ENCODE assay signal across 17 cellular contexts in the genomic region with DNA sequence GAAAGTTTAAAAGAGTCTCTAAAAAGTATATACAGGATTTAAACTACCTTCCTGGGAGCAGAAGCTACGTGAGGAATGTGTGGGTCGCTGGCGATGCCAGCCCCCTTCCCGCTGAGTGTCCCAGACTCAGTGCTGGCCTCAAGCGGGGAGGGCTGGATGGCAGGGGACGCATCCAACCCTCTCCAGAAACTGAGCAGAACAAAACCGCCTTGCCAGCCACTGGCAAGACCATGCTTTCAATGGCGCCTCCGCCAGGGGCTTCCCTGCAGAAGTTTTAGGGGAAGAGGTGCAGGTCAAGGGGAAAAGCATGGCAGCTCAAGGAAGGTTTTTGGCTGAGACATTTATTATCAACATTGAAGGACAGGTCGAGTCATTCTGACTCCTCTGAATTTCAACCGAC. TPM values are rescaled to one million over a fixed set of nuclear protein-coding genes. Genes with fewer than 3 reads are reported as not detected.
DNase-seq lines count a peak whose midpoint lies in the region; ATAC-seq and TF ChIP-seq lines count a peak whose summit lies in the region.
"Had no signal": no experiment of that assay in that cellular context is flagged by ENCODE, and none has a peak within 500 bp of the region (broad histone marks: within the 10 kb centered on the region; RNA-seq: fewer than 3 reads in every experiment).

No MANE protein-coding gene starts in this region.

- H2BK15ac ChIP-seq in neuronal stem cell (ENCODE audit: low read length): no peak overlapping the region

- no peak overlapping the region for H3K14ac ChIP-seq in neuronal stem cell (ENCODE audit: low read length)

- H3K27me3 Mint-ChIP-seq in GM23338 (ENCODE audit: insufficient read depth, low read depth, poor library complexity) (peaks cover 8% of the 10 kb centered on the region), endothelial cell (ENCODE audit: unreplicated experiment) (peaks cover 9% of the 10 kb centered on the region)
- H3K27me3 Mint-ChIP-seq in activated T-helper 2 cell treated with anti-CD3 and anti-CD28 coated beads, Interferon-gamma antibody, Interleukin-2, Interleukin-4, amounts not matched to agents 10 μg/mL and 5 μg/mL and 100 μg/mL, durations not matched to agents 14 hours and 24 hours and 36 hours (ENCODE audit: low read depth): no peaks in the 10 kb centered on the region

- no peak overlapping the region for H4K8ac ChIP-seq in neuronal stem cell (ENCODE audit: low read depth, low read length)

- H3K9me2 ChIP-seq in GM23338 (ENCODE audit: insufficient read depth) (no peaks in the 10 kb centered on the region), OCI-LY7 (ENCODE audit: insufficient read depth, low read length) (no peaks in the 10 kb centered on the region)

- peak overlapping the region; percentile 16; the same call in 1 of the 2 replicates for H3K27ac Mint-ChIP-seq in GM23338
- H3K27ac Mint-ChIP-seq in endothelial cell (ENCODE audit: unreplicated experiment): peak overlapping the region; percentile 18
- H3K27ac Mint-ChIP-seq in activated T-helper 2 cell treated with anti-CD3 and anti-CD28 coated beads, Interferon-gamma antibody, Interleukin-2, Interleukin-4, amounts not matched to agents 10 μg/mL and 5 μg/mL and 100 μg/mL, durations not matched to agents 14 hours and 24 hours and 36 hours: no peak overlapping the region

- H3K79me2 ChIP-seq in GM23338 (replicated peaks; ENCODE audit: insufficient read depth) (no peaks in the 10 kb centered on the region), OCI-LY7 (ENCODE audit: insufficient read depth, low read depth, low read length) (no peaks in the 10 kb centered on the region)

- H3K23ac ChIP-seq in neuronal stem cell (ENCODE audit: low read depth, low read length, poor library complexity): no peak overlapping the region

- no CpG with 5 or more reads among the region's 11 CpGs for WGBS in neuronal stem cell (ENCODE audit: extremely low coverage in 2 of 2, insufficient read length in 2 of 2, insufficient replicate concordance in 1 of 2), 2 donors

- H3K9me3 Mint-ChIP-seq in GM23338 (no peaks in the 10 kb centered on the region), endothelial cell (ENCODE audit: unreplicated experiment) (no peaks in the 10 kb centered on the region)
- no peaks in the 10 kb centered on the region for H3K9me3 Mint-ChIP-seq in activated T-helper 2 cell treated with anti-CD3 and anti-CD28 coated beads, Interferon-gamma antibody, Interleukin-2, Interleukin-4, amounts not matched to agents 10 μg/mL and 5 μg/mL and 100 μg/mL, durations not matched to agents 14 hours and 24 hours and 36 hours
- H3K9me3 Mint-ChIP-seq: CD8-positive, alpha-beta memory T cell had no signal

- CTCF ChIA-PET in OCI-LY7 (lab: Charles Lee; ENCODE audit: unreplicated experiment): no interaction called here

- H3K4me1 ChIP-seq in GM23338 (ENCODE audit: insufficient read depth): no peaks in the 10 kb centered on the region
- H3K4me1 ChIP-seq in OCI-LY7 (ENCODE audit: insufficient read depth, low read length, poor library complexity, severe bottlenecking): peaks cover 11% of the 10 kb centered on the region
- no peaks in the 10 kb centered on the region for H3K4me1 ChIP-seq in neuronal stem cell (ENCODE audit: control insufficient read depth in 2 of 2, insufficient read depth in 1 of 2, low read depth in 1 of 2, low read length in 2 of 2)
- H3K4me1 ChIP-seq: Peyer's patch had no signal

- POLR2A ChIA-PET in OCI-LY7 (lab: Charles Lee): no interaction called here

- no peak for ATAC-seq in GM23338
- ATAC-seq in HG03280 (IDR thresholded peaks at IDR 0.05; ENCODE audit: unreplicated experiment): no peak
- ATAC-seq: SK-N-SH treated with all-trans-retinoic acid at 6 μM for 48 hours had no signal

- H2BK12ac ChIP-seq in neuronal stem cell (ENCODE audit: low read length): no peak overlapping the region

- H4K20me1 ChIP-seq in GM23338 (replicated peaks; ENCODE audit: insufficient read depth) (no peaks in the 10 kb centered on the region; the same call in 1 of the 2 replicates), OCI-LY7 (ENCODE audit: insufficient read depth, low read length) (no peaks in the 10 kb centered on the region)

- peaks cover 15% of the 10 kb centered on the region; the same call in 1 of the 2 replicates for H3F3A ChIP-seq in GM23338 (replicated peaks; ENCODE audit: low read depth)

- TSS peak; percentile 78 for BruUV-seq in OCI-LY7 (replicated peaks; lab: Mats Ljungman, UMichigan)

- H3K27ac ChIP-seq in GM23338 (ENCODE audit: low read depth): peak overlapping the region; percentile 14; the same call in 1 of the 2 replicates
- no peak overlapping the region for H3K27ac ChIP-seq in OCI-LY7 (ENCODE audit: low read depth, low read length, poor library complexity, severe bottlenecking)
- no peak overlapping the region for H3K27ac ChIP-seq in neuronal stem cell (replicated peaks; ENCODE audit: low read length)
- H3K27ac ChIP-seq: BLaER1 treated with 17β-estradiol and CSF1 and Interleukin-3, amounts not matched to agents 10 nM and 100 nM; GM23248; Peyer's patch had no signal

- H2AFZ ChIP-seq in GM23338 (no peak overlapping the region), OCI-LY7 (ENCODE audit: low read length) (no peak overlapping the region), neuronal stem cell (ENCODE audit: low read length) (no peak overlapping the region)
- H2AFZ ChIP-seq: GM23248 had no signal

- no peak overlapping the region for H2BK5ac ChIP-seq in neuronal stem cell (ENCODE audit: low read length)

- intact Hi-C loops in OCI-LY7 (cut with micrococcal nuclease; ENCODE audit: unreplicated experiment): no loop called here
- intact Hi-C loops in activated T-helper 2 cell treated with anti-CD3 and anti-CD28 coated beads, Interferon-gamma antibody, Interleukin-2, Interleukin-4, amounts not matched to agents 10 μg/mL and 5 μg/mL and 100 μg/mL, durations not matched to agents 14 hours and 24 hours and 36 hours (cut with micrococcal nuclease): no loop called here

- H3K36me3 Mint-ChIP-seq in GM23338 (ENCODE audit: low read depth) (peaks cover 31% of the 10 kb centered on the region), endothelial cell (ENCODE audit: low read depth, unreplicated experiment) (peaks cover 12% of the 10 kb centered on the region)
- peaks cover 12% of the 10 kb centered on the region for H3K36me3 Mint-ChIP-seq in activated T-helper 2 cell treated with anti-CD3 and anti-CD28 coated beads, Interferon-gamma antibody, Interleukin-2, Interleukin-4, amounts not matched to agents 10 μg/mL and 5 μg/mL and 100 μg/mL, durations not matched to agents 14 hours and 24 hours and 36 hours (ENCODE audit: low read depth)

- H3K9ac ChIP-seq in neuronal stem cell (ENCODE audit: low read depth, low read length, poor library complexity): peak overlapping the region; percentile 24
- H3K9ac ChIP-seq: GM23248 had no signal

- H3K79me1 ChIP-seq in neuronal stem cell (ENCODE audit: low read depth, low read length): peaks cover 9% of the 10 kb centered on the region

- H3K4me1 Mint-ChIP-seq in GM23338 (peaks cover 10% of the 10 kb centered on the region), endothelial cell (ENCODE audit: unreplicated experiment) (peaks cover 4% of the 10 kb centered on the region)
- H3K4me1 Mint-ChIP-seq in activated T-helper 2 cell treated with anti-CD3 and anti-CD28 coated beads, Interferon-gamma antibody, Interleukin-2, Interleukin-4, amounts not matched to agents 10 μg/mL and 5 μg/mL and 100 μg/mL, durations not matched to agents 14 hours and 24 hours and 36 hours (ENCODE audit: low read depth): peaks cover 3% of the 10 kb centered on the region

- no peak overlapping the region for H4K91ac ChIP-seq in neuronal stem cell (ENCODE audit: low read depth, low read length, poor library complexity)

- H3K4me3 ChIP-seq in GM23338 (no peak overlapping the region), OCI-LY7 (ENCODE audit: low read depth, low read length, poor library complexity, severe bottlenecking) (no peak overlapping the region), neuronal stem cell (ENCODE audit: low read length in 2 of 2) (no peak overlapping the region)
- H3K4me3 ChIP-seq: BLaER1 treated with 17β-estradiol and CSF1 and Interleukin-3, amounts not matched to agents 10 nM and 100 nM; GM23248; Peyer's patch had no signal

- peaks cover 4% of the 10 kb centered on the region; the same call in 1 of the 2 replicates for H3K36me3 ChIP-seq in GM23338 (ENCODE audit: insufficient read depth)
- H3K36me3 ChIP-seq in OCI-LY7 (ENCODE audit: insufficient read depth, low read length): peaks cover 52% of the 10 kb centered on the region
- H3K36me3 ChIP-seq in neuronal stem cell (replicated peaks in 1 of 2; ENCODE audit: control insufficient read depth in 2 of 2, insufficient read depth in 2 of 2, low read length in 2 of 2): peaks cover 25 to 43% of the 10 kb centered on the region in 2 donors

- DNase-seq in GM23338 (ENCODE audit: low spot score) (no peak), OCI-LY7 (ENCODE audit: low spot score) (no peak), endothelial cell (ENCODE audit: low spot score) (no peak), neuronal stem cell (ENCODE audit: low spot score) (no peak), NCI-H524 (lab: John Stamatoyannopoulos, UW) (no peak)
- no peak for DNase-seq in activated T-helper 2 cell treated with anti-CD3 and anti-CD28 coated beads, Interferon-gamma antibody, Interleukin-2, Interleukin-4, amounts not matched to agents 10 μg/mL and 5 μg/mL and 100 μg/mL, durations not matched to agents 14 hours and 24 hours and 36 hours (ENCODE audit: low spot score)
- DNase-seq: CD8-positive, alpha-beta memory T cell; DMS79 treated with DMSO at 0.1 percent for 48 hours; GM23248; NCI-H1436; NCI-H2029 treated with DMSO at 0.1 percent for 48 hours; NCI-H82; Peyer's patch; SHP77 had no signal

- TF ChIP-seq CTCF in GM23338 (conservative IDR thresholded peaks at IDR 0.05; ENCODE audit: low read depth in 2 of 2): no peak
- no peak for TF ChIP-seq CTCF in OCI-LY7 (conservative IDR thresholded peaks at IDR 0.05; ENCODE audit: low read length)
- no peak for TF ChIP-seq CTCF in endothelial cell (IDR thresholded peaks at IDR 0.05; ENCODE audit: unreplicated experiment)

- no peak overlapping the region for H3K18ac ChIP-seq in neuronal stem cell (ENCODE audit: low read length)

- no peak overlapping the region for H3K4me2 ChIP-seq in GM23338
- no peak overlapping the region for H3K4me2 ChIP-seq in OCI-LY7 (ENCODE audit: low read length)
- H3K4me2 ChIP-seq in neuronal stem cell (ENCODE audit: insufficient read depth, low read length, poor library complexity, severe bottlenecking): no peak overlapping the region
- H3K4me2 ChIP-seq: BLaER1 treated with 17β-estradiol and CSF1 and Interleukin-3, amounts not matched to agents 10 nM and 100 nM had no signal

- H3K27me3 ChIP-seq in GM23338 (ENCODE audit: insufficient read depth): no peaks in the 10 kb centered on the region
- H3K27me3 ChIP-seq in neuronal stem cell (ENCODE audit: control insufficient read depth in 3 of 3, insufficient read depth in 3 of 3, low read depth in 1 of 3, low read length in 3 of 3): no peaks in the 10 kb centered on the region
- H3K27me3 ChIP-seq: BLaER1 treated with 17β-estradiol and CSF1 and Interleukin-3, amounts not matched to agents 10 nM and 100 nM; Peyer's patch had no signal

- no peak overlapping the region; the same call in 2 of the 3 replicates for H3K4me3 Mint-ChIP-seq in GM23338
- peak overlapping the region; percentile 25 for H3K4me3 Mint-ChIP-seq in endothelial cell (ENCODE audit: unreplicated experiment)
- no peak overlapping the region for H3K4me3 Mint-ChIP-seq in activated T-helper 2 cell treated with anti-CD3 and anti-CD28 coated beads, Interferon-gamma antibody, Interleukin-2, Interleukin-4, amounts not matched to agents 10 μg/mL and 5 μg/mL and 100 μg/mL, durations not matched to agents 14 hours and 24 hours and 36 hours (ENCODE audit: low read depth)
- H3K4me3 Mint-ChIP-seq: CD8-positive, alpha-beta memory T cell had no signal

- H3K9me3 ChIP-seq in OCI-LY7 (ENCODE audit: low read length) (no peaks in the 10 kb centered on the region), neuronal stem cell (replicated peaks in 1 of 2; ENCODE audit: control insufficient read depth in 2 of 2, insufficient read depth in 1 of 2, low read depth in 1 of 2, low read length in 2 of 2) (peaks cover 0 to 1% of the 10 kb centered on the region in 2 donors)
- H3K9me3 ChIP-seq: BLaER1 treated with 17β-estradiol and CSF1 and Interleukin-3, amounts not matched to agents 10 nM and 100 nM; Peyer's patch had no signal

- no peak overlapping the region for H2BK120ac ChIP-seq in neuronal stem cell (ENCODE audit: low read depth, low read length)

- H2AK5ac ChIP-seq in neuronal stem cell (ENCODE audit: low read depth, low read length): no peak overlapping the region

- H3K4ac ChIP-seq in neuronal stem cell (ENCODE audit: low read length): no peak overlapping the region

RNA-seq across cellular contexts. Expression of gene NADK, which starts 26.1 kb away (rescaled TPM):
- total RNA-seq in GM23338 (2014; rRNA removed; shearing (Covaris generic)): 62.8 and 73.2 TPM in 2 replicates
- polyA plus RNA-seq in GM23338 (2016; fragmentation: Nextera tagmentation; extraction: Ambion mirVana): 45.3 and 47.2 TPM in 2 replicates
- total RNA-seq in OCI-LY7 (2014; rRNA removed; shearing (Covaris generic)): 144 and 156 TPM in 2 replicates
- total RNA-seq in OCI-LY7 (2022) (173 and 184 TPM in 2 replicates), endothelial cell (ENCODE audit: unreplicated experiment) (85.4 TPM)
- 45.5 TPM for polyA plus RNA-seq in neuronal stem cell (2013, experiment 1 of 2)
- 43.7 TPM for polyA plus RNA-seq in neuronal stem cell (2013, experiment 2 of 2)
- 81.8 and 84.5 TPM in 2 replicates for total RNA-seq in activated T-helper 2 cell treated with anti-CD3 and anti-CD28 coated beads, Interferon-gamma antibody, Interleukin-2, Interleukin-4, amounts not matched to agents 10 μg/mL and 5 μg/mL and 100 μg/mL, durations not matched to agents 14 hours and 24 hours and 36 hours

RNA-seq across cellular contexts. Expression of gene CDK11A, which starts 28.0 kb away (rescaled TPM):
- total RNA-seq in GM23338 (2014; rRNA removed; shearing (Covaris generic)): 19.6 and 22.8 TPM in 2 replicates
- 72.6 and 76.1 TPM in 2 replicates for polyA plus RNA-seq in GM23338 (2016; fragmentation: Nextera tagmentation; extraction: Ambion mirVana)
- 50.9 and 66.1 TPM in 2 replicates for total RNA-seq in OCI-LY7 (2014; rRNA removed; shearing (Covaris generic))
- total RNA-seq in OCI-LY7 (2022) (90.5 and 92.1 TPM in 2 replicates), endothelial cell (ENCODE audit: unreplicated experiment) (109 TPM)
- 23.9 TPM for polyA plus RNA-seq in neuronal stem cell (2013, experiment 1 of 2)
- 23.6 TPM for polyA plus RNA-seq in neuronal stem cell (2013, experiment 2 of 2)
- total RNA-seq in activated T-helper 2 cell treated with anti-CD3 and anti-CD28 coated beads, Interferon-gamma antibody, Interleukin-2, Interleukin-4, amounts not matched to agents 10 μg/mL and 5 μg/mL and 100 μg/mL, durations not matched to agents 14 hours and 24 hours and 36 hours: 58.5 and 63.1 TPM in 2 replicates

RNA-seq across cellular contexts. Expression of gene SLC35E2B, which starts 59.6 kb away (rescaled TPM):
- 53.4 and 63.0 TPM in 2 replicates for total RNA-seq in GM23338 (2014; rRNA removed; shearing (Covaris generic))
- 16.8 and 17.6 TPM in 2 replicates for polyA plus RNA-seq in GM23338 (2016; fragmentation: Nextera tagmentation; extraction: Ambion mirVana)
- 24.2 and 26.6 TPM in 2 replicates for total RNA-seq in OCI-LY7 (2014; rRNA removed; shearing (Covaris generic))
- total RNA-seq in OCI-LY7 (2022) (58.9 and 61.2 TPM in 2 replicates), endothelial cell (ENCODE audit: unreplicated experiment) (140 TPM)
- polyA plus RNA-seq in neuronal stem cell (2013, experiment 1 of 2): 35.7 TPM
- polyA plus RNA-seq in neuronal stem cell (2013, experiment 2 of 2): 36.2 TPM
- total RNA-seq in activated T-helper 2 cell treated with anti-CD3 and anti-CD28 coated beads, Interferon-gamma antibody, Interleukin-2, Interleukin-4, amounts not matched to agents 10 μg/mL and 5 μg/mL and 100 μg/mL, durations not matched to agents 14 hours and 24 hours and 36 hours: 41.9 and 42.9 TPM in 2 replicates
